15 cellular contexts compared by ENCODE assay signal in genomic region chr2:235752875-235753274, GRCh38.
DNase-seq lines count a peak whose midpoint lies in the region; ATAC-seq and TF ChIP-seq lines count a peak whose summit lies in the region.
"Had no signal": no experiment of that assay in that cellular context is flagged by ENCODE, and none has a peak within 500 bp of the region (broad histone marks: within the 10 kb centered on the region; RNA-seq: fewer than 3 reads in every experiment).

No MANE protein-coding gene starts in this region.

- POLR2A ChIA-PET in HEK293 (lab: Yijun Ruan, JAX): no interaction called here
- POLR2A ChIA-PET in WTC11 (lab: Charles Lee): no interaction called here

- TF ChIP-seq CTCF in HEK293 (tag by site-specific recombination; IDR thresholded peaks at IDR 0.05) (no peak), neural crest cell (conservative IDR thresholded peaks at IDR 0.05) (no peak), WTC11 (IDR thresholded peaks at IDR 0.05) (no peak)

- DNase-seq in NCI-H2029 (lab: John Stamatoyannopoulos, UW): peak; percentile 19
- DNase-seq in NCI-H2029 treated with DMSO at 0.1 percent for 48 hours (lab: John Stamatoyannopoulos, UW): no peak
- DNase-seq in NCI-H345 treated with DMSO at 0.1 percent for 48 hours (lab: John Stamatoyannopoulos, UW; ENCODE audit: unreplicated experiment): peak; percentile 34
- DNase-seq in neural crest cell (ENCODE audit: low read depth, low spot score): no peak
- DNase-seq in WTC11 (ENCODE audit: low spot score): no peak
- DNase-seq: 8988T; AML-193; CD8-positive, alpha-beta memory T cell; DMS79; HFFc6 had no signal

- ATAC-seq in GM18870 (IDR thresholded peaks at IDR 0.05; ENCODE audit: unreplicated experiment): no peak
- ATAC-seq in WTC11: no peak
- ATAC-seq: GM12878 had no signal

- CTCF ChIA-PET in HEK293 (lab: Yijun Ruan, JAX) (interaction anchor here (0.6 to 1.6 kb wide), 5 partner anchors 13 to 617 kb away, joined by 3 to 8 read pairs (median 4); no protein-coding TSS in a partner anchor), WTC11 (lab: Charles Lee) (no interaction called here)

- peaks cover 3% of the 10 kb centered on the region for H3K36me3 Mint-ChIP-seq in neural crest cell (ENCODE audit: low read depth)
- peaks cover 25% of the 10 kb centered on the region for H3K36me3 Mint-ChIP-seq in WTC11
- H3K36me3 Mint-ChIP-seq: CD8-positive, alpha-beta memory T cell had no signal

- H3K27ac Mint-ChIP-seq in neural crest cell (ENCODE audit: unreplicated experiment) (no peak overlapping the region), WTC11 (no peak overlapping the region)
- H3K27ac Mint-ChIP-seq: HFFc6 had no signal

- H3K27me3 Mint-ChIP-seq in neural crest cell (ENCODE audit: low read depth): no peaks in the 10 kb centered on the region
- no peaks in the 10 kb centered on the region for H3K27me3 Mint-ChIP-seq in WTC11 (ENCODE audit: low read depth)

- no peak overlapping the region for H3K27ac ChIP-seq in HEK293 (ENCODE audit: extremely low read depth, low read depth, low read length)
- H3K27ac ChIP-seq: BLaER1 had no signal

- peak overlapping the region; percentile 23 for H3K4me3 Mint-ChIP-seq in neural crest cell
- no peak overlapping the region for H3K4me3 Mint-ChIP-seq in WTC11
- H3K4me3 Mint-ChIP-seq: CD8-positive, alpha-beta memory T cell; HFFc6 had no signal

- peaks cover 0 to 23% of the 10 kb centered on the region in 2 experiments; a peak in 1 of 3 replicates for H3K36me3 ChIP-seq in HEK293 (ENCODE audit: control insufficient read depth in 2 of 2, insufficient read depth in 1 of 2, low read length in 2 of 2)
- H3K36me3 ChIP-seq: HAP-1 had no signal

- H3K4me1 Mint-ChIP-seq in neural crest cell (peaks cover 23% of the 10 kb centered on the region), WTC11 (peaks cover 41% of the 10 kb centered on the region)
- H3K4me1 Mint-ChIP-seq: CD8-positive, alpha-beta memory T cell had no signal

- H3K9me3 Mint-ChIP-seq in neural crest cell (no peaks in the 10 kb centered on the region), WTC11 (no peaks in the 10 kb centered on the region)
- H3K9me3 Mint-ChIP-seq: CD8-positive, alpha-beta memory T cell; HFFc6 had no signal

- no peaks in the 10 kb centered on the region for H3K9me3 ChIP-seq in HEK293 (ENCODE audit: control insufficient read depth, insufficient read depth, low read depth, low read length)
- H3K9me3 ChIP-seq: BLaER1, HAP-1 had no signal

- no peaks in the 10 kb centered on the region for H3K4me1 ChIP-seq in HEK293 (ENCODE audit: control insufficient read depth, insufficient read depth, low read length)

- H3K4me3 ChIP-seq in HEK293 (ENCODE audit: low read depth, low read length): no peak overlapping the region
- H3K4me3 ChIP-seq: BLaER1, GM12878, HAP-1 had no signal

TF ChIP-seq in HEK293, 187 proteins besides CTCF, POLR2A, EP300 and RAD21:
- peak; percentile 53 for TF ChIP-seq KLF1 (tag by site-specific recombination; IDR thresholded peaks at IDR 0.05)
- no peak for TF ChIP-seq ZNF610 (tag by site-specific recombination; IDR thresholded peaks at IDR 0.05; ENCODE audit: borderline replicate concordance)

TF ChIP-seq in WTC11, 78 proteins besides CTCF, POLR2A, EP300 and RAD21:
- TF ChIP-seq NFE2L1 (CRISPR knock-in tag; IDR thresholded peaks at IDR 0.05) (no peak), FOXP1 (CRISPR knock-in tag; IDR thresholded peaks at IDR 0.05; ENCODE audit: borderline replicate concordance) (no peak), ZNF263 (CRISPR knock-in tag; IDR thresholded peaks at IDR 0.05; ENCODE audit: low read depth) (no peak), NR1H2 (CRISPR knock-in tag; IDR thresholded peaks at IDR 0.05) (no peak), PREB (CRISPR knock-in tag; IDR thresholded peaks at IDR 0.05; ENCODE audit: borderline replicate concordance) (no peak), MAX (CRISPR knock-in tag; IDR thresholded peaks at IDR 0.05) (no peak), SP1 (CRISPR knock-in tag; conservative IDR thresholded peaks at IDR 0.05) (no peak), PRRX2 (CRISPR knock-in tag; IDR thresholded peaks at IDR 0.05) (no peak), STAT6 (CRISPR knock-in tag; conservative IDR thresholded peaks at IDR 0.05; ENCODE audit: low read depth) (no peak), GTF2I (CRISPR knock-in tag; conservative IDR thresholded peaks at IDR 0.05) (no peak), SMAD4 (CRISPR knock-in tag; IDR thresholded peaks at IDR 0.05) (no peak), MYBL2 (CRISPR knock-in tag; IDR thresholded peaks at IDR 0.05) (no peak)
- TF ChIP-seq, protein P1, sequence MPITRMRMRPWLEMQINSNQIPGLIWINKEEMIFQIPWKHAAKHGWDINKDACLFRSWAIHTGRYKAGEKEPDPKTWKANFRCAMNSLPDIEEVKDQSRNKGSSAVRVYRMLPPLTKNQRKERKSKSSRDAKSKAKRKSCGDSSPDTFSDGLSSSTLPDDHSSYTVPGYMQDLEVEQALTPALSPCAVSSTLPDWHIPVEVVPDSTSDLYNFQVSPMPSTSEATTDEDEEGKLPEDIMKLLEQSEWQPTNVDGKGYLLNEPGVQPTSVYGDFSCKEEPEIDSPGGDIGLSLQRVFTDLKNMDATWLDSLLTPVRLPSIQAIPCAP (CRISPR knock-in tag; IDR thresholded peaks at IDR 0.05): no peak
- TF ChIP-seq, protein P2, sequence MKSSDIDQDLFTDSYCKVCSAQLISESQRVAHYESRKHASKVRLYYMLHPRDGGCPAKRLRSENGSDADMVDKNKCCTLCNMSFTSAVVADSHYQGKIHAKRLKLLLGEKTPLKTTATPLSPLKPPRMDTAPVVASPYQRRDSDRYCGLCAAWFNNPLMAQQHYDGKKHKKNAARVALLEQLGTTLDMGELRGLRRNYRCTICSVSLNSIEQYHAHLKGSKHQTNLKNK (CRISPR knock-in tag; IDR thresholded peaks at IDR 0.05): no peak
- TF ChIP-seq, protein P3, sequence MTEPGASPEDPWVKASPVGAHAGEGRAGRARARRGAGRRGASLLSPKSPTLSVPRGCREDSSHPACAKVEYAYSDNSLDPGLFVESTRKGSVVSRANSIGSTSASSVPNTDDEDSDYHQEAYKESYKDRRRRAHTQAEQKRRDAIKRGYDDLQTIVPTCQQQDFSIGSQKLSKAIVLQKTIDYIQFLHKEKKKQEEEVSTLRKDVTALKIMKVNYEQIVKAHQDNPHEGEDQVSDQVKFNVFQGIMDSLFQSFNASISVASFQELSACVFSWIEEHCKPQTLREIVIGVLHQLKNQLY (CRISPR knock-in tag; IDR thresholded peaks at IDR 0.05): no peak
- TF ChIP-seq, protein P4, sequence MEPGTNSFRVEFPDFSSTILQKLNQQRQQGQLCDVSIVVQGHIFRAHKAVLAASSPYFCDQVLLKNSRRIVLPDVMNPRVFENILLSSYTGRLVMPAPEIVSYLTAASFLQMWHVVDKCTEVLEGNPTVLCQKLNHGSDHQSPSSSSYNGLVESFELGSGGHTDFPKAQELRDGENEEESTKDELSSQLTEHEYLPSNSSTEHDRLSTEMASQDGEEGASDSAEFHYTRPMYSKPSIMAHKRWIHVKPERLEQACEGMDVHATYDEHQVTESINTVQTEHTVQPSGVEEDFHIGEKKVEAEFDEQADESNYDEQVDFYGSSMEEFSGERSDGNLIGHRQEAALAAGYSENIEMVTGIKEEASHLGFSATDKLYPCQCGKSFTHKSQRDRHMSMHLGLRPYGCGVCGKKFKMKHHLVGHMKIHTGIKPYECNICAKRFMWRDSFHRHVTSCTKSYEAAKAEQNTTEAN (CRISPR knock-in tag; IDR thresholded peaks at IDR 0.05): no peak

Comparison
In these comparisons a context has a peak if more than half of its experiments do, and no peak if none do; other contexts are left out.
1. DNase-seq: peak in NCI-H2029 (single experiment) and NCI-H345 treated with DMSO at 0.1 percent for 48 hours (single experiment); none in NCI-H2029 treated with DMSO at 0.1 percent for 48 hours (single experiment), neural crest cell (single experiment) and WTC11 (single experiment).